In genomic region chr16:9053006-9053601, GRCh38 we compare ENCODE assay signal across 8 cellular contexts. TPM values are rescaled to one million over a fixed set of nuclear protein-coding genes. Genes with fewer than 3 reads are reported as not detected.
DNase-seq lines count a peak whose midpoint lies in the region; ATAC-seq and TF ChIP-seq lines count a peak whose summit lies in the region.

No MANE protein-coding gene starts in this region.

- no peaks in the 10 kb centered on the region for H3K9me3 ChIP-seq in lower lobe of right lung

- H3K36me3 Mint-ChIP-seq in activated CD4-positive, alpha-beta T cell treated with anti-CD3 and anti-CD28 coated beads, Interleukin-2, amount 10 ng/mL, durations not matched to agents 7 days and 5 days (ENCODE audit: low read depth) = no peaks in the 10 kb centered on the region

- no peak for TF ChIP-seq CTCF in choroid plexus epithelial cell (conservative IDR thresholded peaks at IDR 0.05; ENCODE audit: low read depth, low read length)
- no peak for TF ChIP-seq CTCF in lower lobe of right lung (IDR thresholded peaks at IDR 0.05)

- DNase-seq in activated CD4-positive, alpha-beta T cell treated with anti-CD3 and anti-CD28 coated beads, Interleukin-2, amount 10 ng/mL, durations not matched to agents 7 days and 5 days = peak; percentile 11
- DNase-seq in activated CD4-positive, alpha-beta T cell treated with anti-CD3 and anti-CD28 coated beads for 4 hours = no peak
- DNase-seq in NCI-H2227 treated with DMSO at 0.1 percent for 48 hours (lab: John Stamatoyannopoulos, UW) (peak; percentile 90), choroid plexus epithelial cell (ENCODE audit: low read depth) (peak; percentile 89), lower lobe of right lung (peak; percentile 56)

- H3K27ac Mint-ChIP-seq in activated CD4-positive, alpha-beta T cell treated with anti-CD3 and anti-CD28 coated beads, Interleukin-2, amount 10 ng/mL, durations not matched to agents 7 days and 5 days = no peak overlapping the region

- no peak overlapping the region for H3K4me3 Mint-ChIP-seq in activated CD4-positive, alpha-beta T cell treated with anti-CD3 and anti-CD28 coated beads, Interleukin-2, amount 10 ng/mL, durations not matched to agents 7 days and 5 days

- H3K4me3 ChIP-seq in choroid plexus epithelial cell (ENCODE audit: low read depth, low read length) (peak overlapping the region; percentile 33), lower lobe of right lung (no peak overlapping the region)

- no peaks in the 10 kb centered on the region for H3K27me3 Mint-ChIP-seq in activated CD4-positive, alpha-beta T cell treated with anti-CD3 and anti-CD28 coated beads, Interleukin-2, amount 10 ng/mL, durations not matched to agents 7 days and 5 days

- H3K27ac ChIP-seq in lower lobe of right lung = no peak overlapping the region

- CTCF ChIA-PET in activated CD4-positive, alpha-beta T cell treated with anti-CD3 and anti-CD28 coated beads, Interleukin-2, amount 10 ng/mL, durations not matched to agents 7 days and 5 days (lab: Charles Lee) = no interaction called here

- H3K36me3 ChIP-seq in lower lobe of right lung = no peaks in the 10 kb centered on the region

- intact Hi-C loops in lower lobe of right lung (cut with DNase I) = no loop called here

- H3K4me1 Mint-ChIP-seq in activated CD4-positive, alpha-beta T cell treated with anti-CD3 and anti-CD28 coated beads, Interleukin-2, amount 10 ng/mL, durations not matched to agents 7 days and 5 days = peaks cover 6% of the 10 kb centered on the region

- H3K9me3 Mint-ChIP-seq in activated CD4-positive, alpha-beta T cell treated with anti-CD3 and anti-CD28 coated beads, Interleukin-2, amount 10 ng/mL, durations not matched to agents 7 days and 5 days = no peaks in the 10 kb centered on the region

- ATAC-seq in lower lobe of right lung (peak; percentile 62 to 75), GM21825 (IDR thresholded peaks at IDR 0.05; ENCODE audit: unreplicated experiment) (no peak), HG02938 (IDR thresholded peaks at IDR 0.05; ENCODE audit: unreplicated experiment) (no peak), HG02981 (IDR thresholded peaks at IDR 0.05; ENCODE audit: unreplicated experiment) (no peak)

- POLR2A ChIA-PET in activated CD4-positive, alpha-beta T cell treated with anti-CD3 and anti-CD28 coated beads, Interleukin-2, amount 10 ng/mL, durations not matched to agents 7 days and 5 days (lab: Charles Lee) = no interaction called here

- H3K4me1 ChIP-seq in lower lobe of right lung = peaks cover 1% of the 10 kb centered on the region

- H3K27me3 ChIP-seq in lower lobe of right lung (ENCODE audit: low read depth) = no peaks in the 10 kb centered on the region

RNA-seq across cellular contexts. Expression of gene HAPSTR1, which starts 38.3 kb away (rescaled TPM):
- 10 to 100 TPM; 55.0 to 55.6 TPM for total RNA-seq in activated CD4-positive, alpha-beta T cell treated with anti-CD3 and anti-CD28 coated beads, Interleukin-2, amount 10 ng/mL, durations not matched to agents 7 days and 5 days
- 53.1 TPM for total RNA-seq in lower lobe of right lung

Comparison
In these comparisons a context has a peak if more than half of its experiments do, and no peak if none do; other contexts are left out.
1. DNase-seq: peak in activated CD4-positive, alpha-beta T cell treated with anti-CD3 and anti-CD28 coated beads, Interleukin-2, amount 10 ng/mL, durations not matched to agents 7 days and 5 days (single experiment), NCI-H2227 treated with DMSO at 0.1 percent for 48 hours (single experiment), choroid plexus epithelial cell (single experiment) and lower lobe of right lung (single experiment); none in activated CD4-positive, alpha-beta T cell treated with anti-CD3 and anti-CD28 coated beads for 4 hours (0 of 2).
2. ATAC-seq: peak in lower lobe of right lung (2 of 2); none in GM21825 (single experiment), HG02938 (single experiment) and HG02981 (single experiment).